ENCODE assay signal across 26 cellular contexts in genomic region chr16:243348-243747, GRCh38. TPM values are rescaled to one million over a fixed set of nuclear protein-coding genes. Genes with fewer than 3 reads are reported as not detected.
"Had no signal": no experiment of that assay in that cellular context is flagged by ENCODE, and none has a peak within 500 bp of the region (broad histone marks: within the 10 kb centered on the region; RNA-seq: fewer than 3 reads in every experiment).

No MANE protein-coding gene starts in this region.

- H3K27ac ChIP-seq: epithelial cell of prostate, hepatocyte, upper lobe of left lung, WERI-Rb-1 had no signal

- H2AFZ ChIP-seq: hepatocyte had no signal

- ATAC-seq: activated CD8-positive, alpha-beta T cell treated with anti-CD3 and anti-CD28 coated beads, Interleukin-2, amount 10 ng/mL, durations not matched to agents 7 days and 5 days; activated naive CD4-positive, alpha-beta T cell treated with anti-CD3 and anti-CD28 coated beads, Interleukin-2, amount 50 U/mL, for 72 hours; SK-N-SH treated with all-trans-retinoic acid at 6 μM for 48 hours; stimulated activated naive CD8-positive, alpha-beta T cell treated with anti-CD3 and anti-CD28 coated beads, Interleukin-15, Interleukin-2, amounts not matched to agents 100 U/mL and 50 U/mL, for 24 hours had no signal

- FAIRE-seq: astrocyte, TTC549 had no signal

- DNase-seq: activated CD4-positive, alpha-beta T cell treated with anti-CD3 and anti-CD28 coated beads, Interleukin-2, amount 50 U/mL, for 1 hour; activated CD4-positive, CD25-positive, alpha-beta regulatory T cell treated with anti-CD3 and anti-CD28 coated beads, Interleukin-2, amount 50 U/mL, for 72 hours; activated CD8-positive, alpha-beta T cell treated with anti-CD3 and anti-CD28 coated beads, Interleukin-2, amount 10 ng/mL, durations not matched to agents 7 days and 5 days; activated gamma-delta T cell; cortex of kidney; foreskin fibroblast; kidney glomerular epithelial cell; mesenchymal stem cell; naive B cell; occipital lobe; stimulated activated CD4-positive, alpha-beta T cell treated with anti-CD3 and anti-CD28 coated beads, Interleukin-12 subunit alpha, Interleukin-12 subunit beta, amount 100 ng/mL, for 4 hours; stimulated activated CD4-positive, alpha-beta T cell treated with anti-CD3 and anti-CD28 coated beads, Interleukin-4, amount 100 ng/mL, for 4 hours; stimulated activated naive CD8-positive, alpha-beta T cell treated with anti-CD3 and anti-CD28 coated beads, Interleukin-15, Interleukin-2, amounts not matched to agents 100 U/mL and 50 U/mL, for 24 hours; upper lobe of left lung; WERI-Rb-1 had no signal

- H3K36me3 ChIP-seq: upper lobe of left lung, WERI-Rb-1 had no signal

- H3K4me3 ChIP-seq: hepatocyte, upper lobe of left lung had no signal

- H3K4me2 ChIP-seq: hepatocyte had no signal

- H3K9me3 ChIP-seq: upper lobe of left lung had no signal

- H3K27me3 ChIP-seq: hepatocyte, upper lobe of left lung had no signal

RNA-seq across cellular contexts. Expression of gene RGS11, which starts 32.4 kb away (rescaled TPM):
- total RNA-seq: activated CD8-positive, alpha-beta T cell treated with anti-CD3 and anti-CD28 coated beads, Interleukin-2, amount 10 ng/mL, durations not matched to agents 7 days and 5 days; mononuclear cell had no signal

RNA-seq across cellular contexts. Expression of gene ARHGDIG, which starts 37.0 kb away (rescaled TPM):
- total RNA-seq: activated CD8-positive, alpha-beta T cell treated with anti-CD3 and anti-CD28 coated beads, Interleukin-2, amount 10 ng/mL, durations not matched to agents 7 days and 5 days; activated naive CD4-positive, alpha-beta T cell treated with anti-CD3 and anti-CD28 coated beads, Interleukin-2, amount 50 U/mL, for 72 hours; activated T-helper 1 cell treated with anti-CD3 and anti-CD28 coated beads, Interleukin-12 subunit alpha, Interleukin-12 subunit beta, Interleukin-2, Interleukin-4 antibody, amounts not matched to agents 30 ng/mL and 10 ng/mL and 1 ng/mL, durations not matched to agents 14 hours and 24 hours and 36 hours; hepatocyte; mononuclear cell; renal cortical epithelial cell; subcutaneous adipose tissue had no signal
- polyA plus RNA-seq: liver had no signal

RNA-seq across cellular contexts. Expression of gene PDIA2, which starts 39.6 kb away (rescaled TPM):
- total RNA-seq: activated CD8-positive, alpha-beta T cell treated with anti-CD3 and anti-CD28 coated beads, Interleukin-2, amount 10 ng/mL, durations not matched to agents 7 days and 5 days; activated naive CD4-positive, alpha-beta T cell treated with anti-CD3 and anti-CD28 coated beads, Interleukin-2, amount 50 U/mL, for 72 hours; activated T-helper 1 cell treated with anti-CD3 and anti-CD28 coated beads, Interleukin-12 subunit alpha, Interleukin-12 subunit beta, Interleukin-2, Interleukin-4 antibody, amounts not matched to agents 30 ng/mL and 10 ng/mL and 1 ng/mL, durations not matched to agents 14 hours and 24 hours and 36 hours; hepatocyte; mononuclear cell; renal cortical epithelial cell had no signal
